In genomic region chr9:38108326-38108725, GRCh38 we compare ENCODE assay signal across 15 cellular contexts. TPM values are rescaled to one million over a fixed set of nuclear protein-coding genes. Genes with fewer than 3 reads are reported as not detected.
DNase-seq lines count a peak whose midpoint lies in the region; ATAC-seq, FAIRE-seq and TF ChIP-seq lines count a peak whose summit lies in the region.
"Had no signal": no experiment of that assay in that cellular context is flagged by ENCODE, and none has a peak within 500 bp of the region (broad histone marks: within the 10 kb centered on the region; RNA-seq: fewer than 3 reads in every experiment).

No MANE protein-coding gene starts in this region.

- H3K9me1 ChIP-seq in K562 (ENCODE audit: control insufficient read depth, insufficient read depth, low read length) = no peaks in the 10 kb centered on the region

- DNase-seq in NCI-H82 (lab: John Stamatoyannopoulos, UW) (peak; percentile 43), NCI-H82 treated with DMSO at 0.1 percent for 48 hours (lab: John Stamatoyannopoulos, UW; ENCODE audit: unreplicated experiment) (no peak), K562 (ENCODE audit: extremely low read depth in 1 of 4, low spot score in 3 of 4) (no peak), HepG2 (ENCODE audit: low spot score) (no peak), ureter (ENCODE audit: low spot score) (peak; percentile 35), NCI-H2227 treated with DMSO at 0.1 percent for 48 hours (lab: John Stamatoyannopoulos, UW) (no peak), GM10248 (ENCODE audit: extremely low spot score) (no peak), GDM1 (lab: John Stamatoyannopoulos, UW) (no peak)
- DNase-seq: 8988T, Kasumi-1, NCI-H187 treated with DMSO at 0.1 percent for 48 hours, NCI-H510A, SJCRH30 had no signal

- intact Hi-C loops in K562 (cut with micrococcal nuclease) (no loop called here), HepG2 (cut with micrococcal nuclease; ENCODE audit: unreplicated experiment) (no loop called here)

- H3K27ac ChIP-seq in K562 (ENCODE audit: extremely low read depth, low read depth, low read length) (no peak overlapping the region), HepG2 (ENCODE audit: extremely low read length, insufficient read depth, low read length) (no peak overlapping the region)
- H3K27ac ChIP-seq: RWPE1, SJCRH30 had no signal

- WGBS in K562 (ENCODE audit: insufficient coverage, low coverage, missing lambda C conversion rate) = 25% methylated on average over 1 of the region's 1 CpG
- 38% methylated on average over 1 of the region's 1 CpG for WGBS in HepG2 (ENCODE audit: low lambda C conversion rate)

- no peaks in the 10 kb centered on the region for H3K9me3 ChIP-seq in K562 (replicated peaks; ENCODE audit: control insufficient read depth, insufficient read depth, low read depth, low read length)
- no peaks in the 10 kb centered on the region for H3K9me3 ChIP-seq in HepG2 (ENCODE audit: low read length)
- H3K9me3 ChIP-seq: SJCRH30 had no signal

- POLR2A ChIA-PET in K562 (lab: Yijun Ruan, JAX) = interaction anchor here (0.6 to 1.5 kb wide), 4 partner anchors 9 to 137 kb away, joined by 3 to 6 read pairs (median 4); no protein-coding TSS in a partner anchor
- POLR2A ChIA-PET in HepG2 (lab: Yijun Ruan, JAX) = interaction anchor here (1.0 kb wide), 1 partner anchor 9 kb away, joined by 3 read pairs; no protein-coding TSS in a partner anchor
- POLR2A ChIA-PET in GM10248 (lab: Yijun Ruan, JAX) = no interaction called here

- H3K4me3 ChIP-seq in K562 (no peak overlapping the region), HepG2 (replicated peaks in 1 of 3; ENCODE audit: insufficient read depth in 1 of 3, low read depth in 2 of 3, low read length in 3 of 3) (no peak overlapping the region)
- H3K4me3 ChIP-seq: SJCRH30 had no signal

- H3K4me1 ChIP-seq in K562 (replicated peaks in 1 of 2; ENCODE audit: control insufficient read depth in 2 of 2, insufficient read depth in 2 of 2, low read length in 2 of 2) (peaks cover 9 to 13% of the 10 kb centered on the region in 2 experiments; a peak in 4 of 5 replicates), HepG2 (ENCODE audit: insufficient read depth, low read length) (no peaks in the 10 kb centered on the region)
- H3K4me1 ChIP-seq: SJCRH30 had no signal

- no peak for TF ChIP-seq POLR2A in K562 (conservative IDR thresholded peaks at IDR 0.05)
- no peak for TF ChIP-seq POLR2A in HepG2 (IDR thresholded peaks at IDR 0.05; ENCODE audit: insufficient read depth in 1 of 2, low read depth in 2 of 2, low read length in 2 of 2)

- no peak; the same call in 2 of the 3 replicates for ATAC-seq in K562
- no peak for ATAC-seq in HepG2

- H3K9ac ChIP-seq in K562 (ENCODE audit: insufficient read depth in 1 of 2, low read depth in 2 of 2, low read length in 2 of 2) (no peak overlapping the region), HepG2 (ENCODE audit: insufficient read depth, low read depth, low read length) (no peak overlapping the region)

- no peaks in the 10 kb centered on the region for H3K36me3 ChIP-seq in K562 (ENCODE audit: control insufficient read depth, insufficient read depth, low read length)
- H3K36me3 ChIP-seq in HepG2 (replicated peaks in 1 of 2; ENCODE audit: control insufficient read depth in 1 of 2, insufficient read depth in 2 of 2, low read length in 2 of 2) = no peaks in the 10 kb centered on the region
- H3K36me3 ChIP-seq: SJCRH30 had no signal

- TF ChIP-seq EP300 in K562 (IDR thresholded peaks at IDR 0.05; ENCODE audit: low read length) (no peak), HepG2 (IDR thresholded peaks at IDR 0.05; ENCODE audit: low read depth in 2 of 2, low read length in 2 of 2) (no peak), HepG2 (CRISPR knock-in tag; IDR thresholded peaks at IDR 0.05; ENCODE audit: borderline replicate concordance) (no peak)

- FAIRE-seq in K562 (lab: Jason Lieb, UNC) = no peak
- no peak for FAIRE-seq in HepG2 (lab: Jason Lieb, UNC)
- FAIRE-seq: H1 had no signal

- TF ChIP-seq CTCF in K562 (IDR thresholded peaks at IDR 0.05 in 2 of 3, conservative IDR thresholded peaks at IDR 0.05 in 1 of 3; ENCODE audit: insufficient read depth in 2 of 3, low read depth in 1 of 3, low read length in 3 of 3) (no peak), HepG2 (CRISPR knock-in tag; IDR thresholded peaks at IDR 0.05) (no peak), GM10248 (IDR thresholded peaks at IDR 0.05; ENCODE audit: control extremely low read depth, extremely low read depth, low read depth, missing control alignments) (no peak)

- no peaks in the 10 kb centered on the region; the same call in 1 of the 2 replicates for H4K20me1 ChIP-seq in K562 (replicated peaks; ENCODE audit: control insufficient read depth, insufficient read depth, low read length)
- H4K20me1 ChIP-seq in HepG2 (ENCODE audit: insufficient read depth, low read length) = no peaks in the 10 kb centered on the region

- H3K4me2 ChIP-seq in K562 (ENCODE audit: insufficient read depth, low read length) (peak overlapping the region; percentile 15; the same call in 1 of the 2 replicates), HepG2 (ENCODE audit: low read depth, low read length) (no peak overlapping the region)

- CTCF ChIA-PET in K562 (lab: Yijun Ruan, JAX; ENCODE audit: low intra/inter-chr PET ratio) (no interaction called here), HepG2 (lab: Yijun Ruan, JAX; ENCODE audit: low intra/inter-chr PET ratio, low total read pairs) (no interaction called here), GM10248 (lab: Yijun Ruan, JAX) (interaction anchor here (0.7 to 2.0 kb wide), 4 partner anchors 7 to 51 kb away, joined by 3 to 12 read pairs (median 4); no protein-coding TSS in a partner anchor)

- in situ Hi-C loops in K562 (cut with MboI) = no loop called here
- in situ Hi-C loops in HepG2 (cut with HindIII; ENCODE audit: extremely low pct_ligation_motif_present, low pct_unique_long_range_greater_than_20kb) = no loop called here

- BruUV-seq in K562 (replicated peaks; lab: Mats Ljungman, UMichigan) (no TSS peak), HepG2 (replicated peaks; lab: Mats Ljungman, UMichigan) (no TSS peak)

- H3K27me3 ChIP-seq in K562 (ENCODE audit: control insufficient read depth in 2 of 2, insufficient read depth in 2 of 2, low read length in 2 of 2) (peaks cover 12 to 14% of the 10 kb centered on the region in 2 experiments; a peak in 4 of 5 replicates), HepG2 (ENCODE audit: control insufficient read depth in 1 of 2, insufficient read depth in 2 of 2, low read length in 2 of 2) (peaks cover 0 to 15% of the 10 kb centered on the region in 2 experiments; a peak in 3 of 5 replicates)
- H3K27me3 ChIP-seq: SJCRH30 had no signal

- TF ChIP-seq RAD21 in K562 (CRISPR knock-in tag; conservative IDR thresholded peaks at IDR 0.05 in 1 of 2, IDR thresholded peaks at IDR 0.05 in 1 of 2) = no peak
- TF ChIP-seq RAD21 in HepG2 (CRISPR knock-in tag; IDR thresholded peaks at IDR 0.05) = no peak

- no peaks in the 10 kb centered on the region for H3K79me2 ChIP-seq in K562 (ENCODE audit: control insufficient read depth, insufficient read depth, low read length)
- H3K79me2 ChIP-seq in HepG2 (ENCODE audit: insufficient read depth, low read length) = no peaks in the 10 kb centered on the region

- H2AFZ ChIP-seq in K562 (ENCODE audit: low read depth, low read length) = no peak overlapping the region
- H2AFZ ChIP-seq in HepG2 (ENCODE audit: low read length) = no peak overlapping the region

RNA-seq across cellular contexts. Expression of gene SHB, which starts 39.3 kb away (rescaled TPM):
- 6.5 and 13.7 TPM in 2 replicates for total RNA-seq in K562 (2011; cell fraction: chromatin; rRNA removed; ENCODE audit: low replicate concordance)
- total RNA-seq in K562 (2011; cell fraction: nucleolus; rRNA removed) = 10.4 and 10.7 TPM in 2 replicates
- total RNA-seq in K562 (2011; cell fraction: nucleoplasm; rRNA removed) = 6.3 and 8.7 TPM in 2 replicates
- total RNA-seq in K562 (2014; rRNA removed) = 11.7 and 12.8 TPM in 2 replicates
- 3.8 and 4.0 TPM in 2 replicates for total RNA-seq in K562 (2014; rRNA removed; fragmentation: Illumina TruSeq; extraction: Trizol)
- total RNA-seq in K562 (2015; rRNA removed; fragmentation: Illumina TruSeq; extraction: Trizol) = 5.1 and 5.3 TPM in 2 replicates
- total RNA-seq in K562 (2021) = 15.4 and 16.0 TPM in 2 replicates
- 3.4 and 5.1 TPM in 2 replicates for polyA plus RNA-seq in K562 (2011; rRNA removed)
- 4.1 and 8.5 TPM in 2 replicates for polyA plus RNA-seq in K562 (2011; cell fraction: cytosol; rRNA removed)
- 4.9 and 8.5 TPM in 2 replicates for polyA plus RNA-seq in K562 (2011; cell fraction: nucleus; rRNA removed)
- 8.2 and 8.9 TPM in 2 replicates for polyA plus RNA-seq in K562 (2012)
- polyA plus RNA-seq in K562 (2014; fragmentation: Illumina TruSeq; extraction: Trizol) = 9.6 TPM in 2 replicates
- 1 to 10 TPM in 1 of 2 experiments, under 1 TPM in 1; 0.78 to 1.0 TPM for polyA plus RNA-seq in K562 (2014; fragmentation: Nextera tagmentation; extraction: Ambion mirVana)
- polyA plus RNA-seq in K562 (2014; rRNA removed) = 6.0 and 7.5 TPM in 2 replicates
- 4.6 and 5.7 TPM in 2 replicates for polyA minus RNA-seq in K562 (2011; rRNA and poly(A)+ RNA removed)
- polyA minus RNA-seq in K562 (2011; cell fraction: cytosol; rRNA and poly(A)+ RNA removed) = 7.4 and 12.6 TPM in 2 replicates
- polyA minus RNA-seq in K562 (2011; cell fraction: nucleus; rRNA and poly(A)+ RNA removed) = 6.3 and 6.4 TPM in 2 replicates
- 14.7 and 19.4 TPM in 2 replicates for total RNA-seq in HepG2 (2016; rRNA removed; fragmentation: Illumina TruSeq; extraction: Trizol)
- total RNA-seq in HepG2 (2016; cell fraction: cytosol; rRNA removed; fragmentation: Illumina TruSeq; extraction: Trizol; ENCODE audit: low read depth) = 7.3 and 8.2 TPM in 2 replicates
- 12.9 and 18.0 TPM in 2 replicates for total RNA-seq in HepG2 (2016; cell fraction: insoluble cytoplasmic fraction; rRNA removed; fragmentation: Illumina TruSeq; extraction: Trizol)
- 16.0 and 20.4 TPM in 2 replicates for total RNA-seq in HepG2 (2016; cell fraction: membrane; rRNA removed; fragmentation: Illumina TruSeq; extraction: Trizol)
- 12.0 and 14.5 TPM in 2 replicates for total RNA-seq in HepG2 (2016; cell fraction: nucleus; rRNA removed; fragmentation: Illumina TruSeq; extraction: Trizol)
- 20.7 and 25.3 TPM in 2 replicates for polyA plus RNA-seq in HepG2 (2011; rRNA removed)
- polyA plus RNA-seq in HepG2 (2011; cell fraction: cytosol; rRNA removed) = 19.8 and 24.1 TPM in 2 replicates
- polyA plus RNA-seq in HepG2 (2011; cell fraction: nucleus; rRNA removed) = 26.3 and 29.8 TPM in 2 replicates
- polyA plus RNA-seq in HepG2 (2012) = 16.2 and 22.8 TPM in 2 replicates
- polyA plus RNA-seq in HepG2 (2016; cell fraction: cytosol; fragmentation: Illumina TruSeq; extraction: Trizol; ENCODE audit: low read depth) = 9.0 and 11.2 TPM in 2 replicates
- polyA plus RNA-seq in HepG2 (2016; cell fraction: insoluble cytoplasmic fraction; fragmentation: Illumina TruSeq; extraction: Trizol; ENCODE audit: low read depth) = 21.3 and 23.2 TPM in 2 replicates
- polyA plus RNA-seq in HepG2 (2016; cell fraction: membrane; fragmentation: Illumina TruSeq; extraction: Trizol; ENCODE audit: low read depth) = 18.0 and 21.9 TPM in 2 replicates
- 17.6 and 17.8 TPM in 2 replicates for polyA plus RNA-seq in HepG2 (2016; cell fraction: nucleus; fragmentation: Illumina TruSeq; extraction: Trizol; ENCODE audit: insufficient read depth, low read depth)
- polyA minus RNA-seq in HepG2 (2011; rRNA and poly(A)+ RNA removed; ENCODE audit: low replicate concordance) = 8.6 and 37.7 TPM in 2 replicates
- polyA minus RNA-seq in HepG2 (2011; cell fraction: cytosol; rRNA and poly(A)+ RNA removed) = 28.1 and 28.8 TPM in 2 replicates
- polyA minus RNA-seq in HepG2 (2011; cell fraction: nucleus; rRNA and poly(A)+ RNA removed) = 42.1 and 49.2 TPM in 2 replicates
- total RNA-seq in ureter = 33.0 TPM

Comparison
In these comparisons a context has a peak if more than half of its experiments do, and no peak if none do; other contexts are left out.
1. DNase-seq: peak in NCI-H82 (single experiment) and ureter (single experiment); none in NCI-H82 treated with DMSO at 0.1 percent for 48 hours (single experiment), K562 (0 of 4), HepG2 (single experiment), NCI-H2227 treated with DMSO at 0.1 percent for 48 hours (single experiment), GM10248 (single experiment) and GDM1 (single experiment).